Comparison of ENCODE assay signal across 16 cellular contexts in genomic region chr7:80210400-80210799, GRCh38.
DNase-seq lines count a peak whose midpoint lies in the region; ATAC-seq, FAIRE-seq and TF ChIP-seq lines count a peak whose summit lies in the region.
"Had no signal": no experiment of that assay in that cellular context is flagged by ENCODE, and none has a peak within 500 bp of the region (broad histone marks: within the 10 kb centered on the region; RNA-seq: fewer than 3 reads in every experiment).

No MANE protein-coding gene starts in this region.

- FAIRE-seq in pancreas (lab: Jason Lieb, UNC): peak; percentile 23

- WGBS in pancreas, 2 donors: 14% methylated on average over 3 of the region's 3 CpGs

- ATAC-seq in pancreas: peak in 3 of 4 donors; percentile 84 to 87 (median 87)
- ATAC-seq: stimulated activated memory B cell treated with anti-CD40 and anti-IgM and Interleukin-4, amounts not matched to agents 10 μg/mL and 1 μg/mL and 100 μg/mL, for 72 hours had no signal

- H3K4me1 ChIP-seq in pancreas: peaks cover 0 to 12% (median 5%) of the 10 kb centered on the region in 3 donors

- H3K9me3 ChIP-seq in pancreas: no peaks in the 10 kb centered on the region
- H3K9me3 ChIP-seq: BLaER1, tibial nerve had no signal

- intact Hi-C loops in pancreas (cut with DNase I): no loop called here

- no peaks in the 10 kb centered on the region for H3K27me3 ChIP-seq in pancreas
- H3K27me3 ChIP-seq: BLaER1, tibial nerve had no signal

- no peak overlapping the region for H3K27ac ChIP-seq in pancreas
- H3K27ac ChIP-seq: BLaER1, tibial nerve had no signal

- DNase-seq in HuH-7 (ENCODE audit: low spot score) (peak; percentile 20), NCI-H345 treated with DMSO at 0.1 percent for 48 hours (lab: John Stamatoyannopoulos, UW; ENCODE audit: unreplicated experiment) (peak; percentile 85), fibroblast of gingiva (ENCODE audit: low read depth) (peak; percentile 24), pancreas (no peak), activated T-cell treated with anti-CD3 and anti-CD28 coated beads for 4 hours (no peak), foreskin fibroblast (no peak)
- DNase-seq in activated T-cell treated with anti-CD3 and anti-CD28 coated beads, Interleukin-2, amount 50 U/mL, for 1 hour: no peak
- DNase-seq: activated CD4-positive, alpha-beta T cell treated with anti-CD3 and anti-CD28 coated beads, Interleukin-2, amount 50 U/mL, for 1 hour; activated naive CD8-positive, alpha-beta T cell treated with anti-CD3 and anti-CD28 coated beads for 36 hours; activated T-cell treated with anti-CD3 and anti-CD28 coated beads, Interleukin-2, amount 50 U/mL, for 48 hours; HFFc6; MM.1S; NCI-H2227 treated with DMSO at 0.1 percent for 48 hours had no signal

- no peak overlapping the region for H3K4me3 ChIP-seq in pancreas
- no peak overlapping the region for H3K4me3 ChIP-seq in foreskin fibroblast (ENCODE audit: low read depth in 1 of 2, low read length in 2 of 2)
- H3K4me3 ChIP-seq: BLaER1, tibial nerve had no signal

- TF ChIP-seq CTCF in pancreas (IDR thresholded peaks at IDR 0.05) (no peak), foreskin fibroblast (IDR thresholded peaks at IDR 0.05; ENCODE audit: low read depth, low read length) (no peak)

- no peaks in the 10 kb centered on the region for H3K36me3 ChIP-seq in pancreas

Comparison
In these comparisons a context has a peak if more than half of its experiments do, and no peak if none do; other contexts are left out.
1. DNase-seq: peak in HuH-7 (single experiment), NCI-H345 treated with DMSO at 0.1 percent for 48 hours (single experiment) and fibroblast of gingiva (single experiment); none in pancreas (0 of 6), activated T-cell treated with anti-CD3 and anti-CD28 coated beads for 4 hours (single experiment), foreskin fibroblast (0 of 2) and activated T-cell treated with anti-CD3 and anti-CD28 coated beads, Interleukin-2, amount 50 U/mL, for 1 hour (single experiment).